Comparison of ENCODE assay signal across 4 cellular contexts in the genomic region with DNA sequence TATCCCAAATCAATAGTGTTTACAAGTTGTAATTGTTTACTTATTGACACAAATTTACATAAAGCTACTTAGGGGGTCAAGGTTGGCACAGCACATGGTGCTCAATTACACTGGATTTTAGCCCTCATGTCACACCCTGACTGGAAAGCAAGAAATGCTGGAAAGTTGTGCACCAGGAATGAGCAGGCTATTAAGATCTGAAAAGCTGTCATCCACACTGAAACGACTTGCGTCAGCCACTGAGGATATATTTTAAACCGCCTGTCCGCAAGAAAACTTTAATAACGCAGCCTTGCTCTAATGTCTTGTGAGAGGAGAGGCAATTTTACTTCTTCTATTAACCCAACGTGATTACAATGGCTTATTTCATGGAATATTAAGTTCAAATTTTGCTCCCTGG.
"Had no signal": no experiment of that assay in that cellular context is flagged by ENCODE, and none has a peak within 500 bp of the region (broad histone marks: within the 10 kb centered on the region; RNA-seq: fewer than 3 reads in every experiment).

No MANE protein-coding gene starts in this region.

- ATAC-seq: HepG2, K562 had no signal

- H3K4me2 ChIP-seq: KMS-11 had no signal

- H3K4me3 ChIP-seq: K562 had no signal

- H3K27ac ChIP-seq: HL-60, KMS-11 had no signal

- H3K9ac ChIP-seq: KMS-11 had no signal
